21 cellular contexts compared by ENCODE assay signal in the genomic region with DNA sequence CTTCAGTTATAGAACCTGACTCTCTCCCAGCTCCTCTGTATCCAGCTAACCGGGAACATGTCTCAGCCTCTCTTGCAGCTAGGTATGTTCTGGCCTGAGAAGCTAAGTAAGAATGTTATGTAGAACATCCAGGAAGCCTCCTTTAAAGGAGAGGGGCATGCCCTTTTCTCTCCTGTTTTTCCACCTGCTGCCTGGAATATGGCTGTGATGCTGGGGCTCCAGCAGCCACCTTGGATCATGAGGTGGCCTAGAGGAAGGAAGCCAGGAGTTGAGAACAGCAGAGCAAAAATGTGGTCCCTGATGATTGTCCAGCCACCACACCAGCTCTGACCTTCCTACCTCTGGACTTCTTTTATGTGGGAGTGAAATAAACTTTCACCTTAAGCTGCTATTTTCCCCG.
"Had no signal": no experiment of that assay in that cellular context is flagged by ENCODE, and none has a peak within 500 bp of the region (broad histone marks: within the 10 kb centered on the region; RNA-seq: fewer than 3 reads in every experiment).

No MANE protein-coding gene starts in this region.

- H3K36me3 ChIP-seq: SJCRH30 had no signal

- H3K4me1 ChIP-seq: SJCRH30 had no signal

- DNase-seq: NCI-H1092, NCI-H1105 treated with DMSO at 0.1 percent for 48 hours, NCI-H1417 treated with DMSO at 0.1 percent for 48 hours, NCI-H146, NCI-H1694 treated with DMSO at 0.1 percent for 48 hours, NCI-H1930, NCI-H2081, NCI-H2107, NCI-H226, NCI-H446, NCI-H510A, NCI-H524 treated with DMSO at 0.1 percent for 48 hours, NCI-H774, SHP77 treated with DMSO at 0.1 percent for 48 hours, SJCRH30, T-helper 1 cell, T-helper 17 cell had no signal

- H3K4me3 ChIP-seq: SJCRH30 had no signal

- FAIRE-seq: HepG2 had no signal

- ATAC-seq: HepG2, Panc1, Right ventricle myocardium inferior, SK-N-SH treated with all-trans-retinoic acid at 6 μM for 48 hours, T-helper 17 cell had no signal

- H3K9me3 ChIP-seq: SJCRH30 had no signal

- H3K27ac ChIP-seq: SJCRH30 had no signal
